8 cellular contexts compared by ENCODE assay signal in the genomic region with DNA sequence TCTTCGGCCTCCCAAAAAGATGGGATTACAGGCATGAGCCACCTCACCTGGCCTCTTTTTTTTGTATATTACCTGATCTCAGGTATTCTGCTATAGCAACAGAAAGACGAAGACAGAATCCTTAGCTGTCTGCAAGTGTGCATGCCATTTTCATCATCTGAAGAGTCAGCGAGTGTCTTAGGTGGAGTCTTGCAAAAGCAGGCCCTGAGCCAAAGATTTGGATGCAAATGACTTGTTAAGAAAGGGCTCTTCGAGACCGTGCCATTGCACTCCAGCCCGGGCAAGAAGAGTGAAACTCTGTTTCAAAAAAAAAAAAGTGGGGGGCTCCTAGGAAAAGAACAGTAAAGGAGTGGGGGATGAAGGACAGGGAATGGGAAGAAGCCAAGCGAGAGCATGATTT. TPM values are rescaled to one million over a fixed set of nuclear protein-coding genes. Genes with fewer than 3 reads are reported as not detected.
A peak's percentile ranks its signal among the peaks of the same experiment; 100 is the strongest.
DNase-seq lines count a peak whose midpoint lies in the region; ATAC-seq, FAIRE-seq and TF ChIP-seq lines count a peak whose summit lies in the region.

No MANE protein-coding gene starts in this region.

- peaks cover 9% of the 10 kb centered on the region for H3K36me3 Mint-ChIP-seq in activated naive CD4-positive, alpha-beta T cell treated with anti-CD3 and anti-CD28 coated beads for 36 hours (ENCODE audit: low read depth)
- peaks cover 2% of the 10 kb centered on the region for H3K36me3 Mint-ChIP-seq in activated naive CD8-positive, alpha-beta T cell

- H3K4me1 Mint-ChIP-seq in activated naive CD4-positive, alpha-beta T cell treated with anti-CD3 and anti-CD28 coated beads for 36 hours (ENCODE audit: low read depth), result peaks cover 64% of the 10 kb centered on the region
- H3K4me1 Mint-ChIP-seq in activated naive CD8-positive, alpha-beta T cell (ENCODE audit: low read depth), result peaks cover 66% of the 10 kb centered on the region

- peak overlapping the region; percentile 45 for H3K27ac ChIP-seq in HepG2 (ENCODE audit: extremely low read length, insufficient read depth, low read length)
- peak overlapping the region; percentile 98 to 99 (median 98) for H3K27ac ChIP-seq in transverse colon

- H3K4me2 ChIP-seq in HepG2 (ENCODE audit: low read depth, low read length), result peak overlapping the region; percentile 79

- H3K4me1 ChIP-seq in HepG2 (ENCODE audit: insufficient read depth, low read length) (peaks cover 54% of the 10 kb centered on the region), transverse colon (peaks cover 12 to 54% (median 29%) of the 10 kb centered on the region in 4 donors), HAP-1 (peaks cover 8% of the 10 kb centered on the region)

- H2AFZ ChIP-seq in HepG2 (ENCODE audit: low read length), result peak overlapping the region; percentile 84

- in situ Hi-C loops in HepG2 (cut with HindIII; ENCODE audit: extremely low pct_ligation_motif_present, low pct_unique_long_range_greater_than_20kb) (no loop called here), transverse colon (cut with MboI; ENCODE audit: low pct_ligation_motif_present in 1 of 4, low pct_unique_long_range_greater_than_20kb in 1 of 4, low sequenced_read_pairs in 3 of 4) (no loop called here), HAP-1 (cut with MboI; ENCODE audit: low sequenced_read_pairs) (no loop called here)

- intact Hi-C loops in activated naive CD4-positive, alpha-beta T cell treated with anti-CD3 and anti-CD28 coated beads for 36 hours (cut with micrococcal nuclease), result loop anchor here (2.0 to 5.0 kb wide), 3 partner anchors 189 to 911 kb away; partner anchors contain the start of genes CTDSPL2, EIF3J and SQOR
- intact Hi-C loops in HepG2 (cut with micrococcal nuclease; ENCODE audit: unreplicated experiment) (loop anchor here (5.0 kb wide), 1 partner anchor 186 kb away; no protein-coding TSS in a partner anchor), transverse colon (cut with DNase I; ENCODE audit: low total_unique reads) (no loop called here)

- FAIRE-seq in HepG2 (lab: Jason Lieb, UNC), result no peak
- no peak for FAIRE-seq in HTR-8/SVneo (lab: Jason Lieb, UNC)

- peak; percentile 44 for DNase-seq in activated naive CD4-positive, alpha-beta T cell treated with anti-CD3 and anti-CD28 coated beads for 36 hours
- no peak for DNase-seq in activated naive CD4-positive, alpha-beta T cell (lab: John Stamatoyannopoulos, UW)
- DNase-seq in HepG2 (ENCODE audit: low spot score) (no peak), transverse colon (no peak), NCI-H526 (lab: John Stamatoyannopoulos, UW) (no peak), HAP-1 (ENCODE audit: low spot score in 2 of 2) (no peak), HTR-8/SVneo (ENCODE audit: insufficient read length, low spot score) (no peak)

- H3K9ac ChIP-seq in HepG2 (ENCODE audit: insufficient read depth, low read depth, low read length), result peak overlapping the region; percentile 61

- peak overlapping the region; percentile 99 for H3K27ac Mint-ChIP-seq in activated naive CD4-positive, alpha-beta T cell treated with anti-CD3 and anti-CD28 coated beads for 36 hours
- peak overlapping the region; percentile 100 for H3K27ac Mint-ChIP-seq in activated naive CD8-positive, alpha-beta T cell

- H3K36me3 ChIP-seq in HepG2 (replicated peaks in 1 of 2; ENCODE audit: control insufficient read depth in 1 of 2, insufficient read depth in 2 of 2, low read length in 2 of 2), result no peaks in the 10 kb centered on the region
- no peaks in the 10 kb centered on the region for H3K36me3 ChIP-seq in transverse colon
- no peaks in the 10 kb centered on the region for H3K36me3 ChIP-seq in HAP-1 (replicated peaks)

- H3K4me3 ChIP-seq in HepG2 (replicated peaks in 1 of 3; ENCODE audit: insufficient read depth in 1 of 3, low read depth in 2 of 3, low read length in 3 of 3), result peak overlapping the region in 1 of 3 experiments; percentile 48; a peak in 2 of 6 replicates
- H3K4me3 ChIP-seq in transverse colon, result peak overlapping the region in 1 of 4 donors; percentile 4
- no peak overlapping the region for H3K4me3 ChIP-seq in HAP-1

- peak overlapping the region; percentile 93 for H3K4me3 Mint-ChIP-seq in activated naive CD4-positive, alpha-beta T cell treated with anti-CD3 and anti-CD28 coated beads for 36 hours
- peak overlapping the region; percentile 99 for H3K4me3 Mint-ChIP-seq in activated naive CD8-positive, alpha-beta T cell

- POLR2A ChIA-PET in HepG2 (lab: Yijun Ruan, JAX), result interaction anchor here (1.0 to 3.8 kb wide), 7 partner anchors 10 to 65 kb away, joined by 3 to 157 read pairs (median 6); partner anchors contain the start of genes B2M, PATL2, SPG11 and TRIM69

- WGBS in HepG2 (ENCODE audit: low lambda C conversion rate), result 62% methylated on average over 7 of the region's 7 CpGs
- 26 to 43% methylated on average over 5 to 7 of the region's 7 CpGs for WGBS in transverse colon (ENCODE audit: low coverage in 1 of 2), 2 donors

- no peaks in the 10 kb centered on the region for H4K20me1 ChIP-seq in HepG2 (ENCODE audit: insufficient read depth, low read length)

- no peaks in the 10 kb centered on the region for H3K9me3 ChIP-seq in HepG2 (ENCODE audit: low read length)
- no peaks in the 10 kb centered on the region for H3K9me3 ChIP-seq in transverse colon
- H3K9me3 ChIP-seq in HAP-1, result no peaks in the 10 kb centered on the region

- TF ChIP-seq POLR2A in HepG2 (IDR thresholded peaks at IDR 0.05; ENCODE audit: insufficient read depth in 1 of 2, low read depth in 2 of 2, low read length in 2 of 2), result no peak
- TF ChIP-seq POLR2A in transverse colon (IDR thresholded peaks at IDR 0.05), result no peak

- H3K79me2 ChIP-seq in HepG2 (ENCODE audit: insufficient read depth, low read length), result no peaks in the 10 kb centered on the region

- CTCF ChIA-PET in activated naive CD4-positive, alpha-beta T cell treated with anti-CD3 and anti-CD28 coated beads for 36 hours (lab: Charles Lee), result interaction anchor here (0.7 to 8.3 kb wide), 6 partner anchors 8 to 134 kb away, joined by 3 to 110 read pairs (median 10); partner anchors contain the start of genes B2M, PATL2, SPG11 and TRIM69
- CTCF ChIA-PET in HepG2 (lab: Yijun Ruan, JAX; ENCODE audit: low intra/inter-chr PET ratio, low total read pairs), result no interaction called here

- no peaks in the 10 kb centered on the region for H3K27me3 ChIP-seq in HepG2 (ENCODE audit: control insufficient read depth in 1 of 2, insufficient read depth in 2 of 2, low read length in 2 of 2)
- no peaks in the 10 kb centered on the region for H3K27me3 ChIP-seq in transverse colon
- H3K27me3 ChIP-seq in HAP-1 (ENCODE audit: low read depth), result no peaks in the 10 kb centered on the region

- TF ChIP-seq RAD21 in HepG2 (CRISPR knock-in tag; IDR thresholded peaks at IDR 0.05), result no peak

- ATAC-seq in HepG2, result no peak

- H3K9me3 Mint-ChIP-seq in activated naive CD4-positive, alpha-beta T cell treated with anti-CD3 and anti-CD28 coated beads for 36 hours, result no peaks in the 10 kb centered on the region
- no peaks in the 10 kb centered on the region for H3K9me3 Mint-ChIP-seq in activated naive CD8-positive, alpha-beta T cell (ENCODE audit: low read depth)

- BruUV-seq in HepG2 (replicated peaks; lab: Mats Ljungman, UMichigan), result no TSS peak

- TF ChIP-seq CTCF in HepG2 (CRISPR knock-in tag; IDR thresholded peaks at IDR 0.05), result no peak
- no peak for TF ChIP-seq CTCF in transverse colon (IDR thresholded peaks at IDR 0.05)

- TF ChIP-seq EP300 in HepG2 (IDR thresholded peaks at IDR 0.05; ENCODE audit: low read depth in 2 of 2, low read length in 2 of 2) (no peak), HepG2 (CRISPR knock-in tag; IDR thresholded peaks at IDR 0.05; ENCODE audit: borderline replicate concordance) (no peak), transverse colon (IDR thresholded peaks at IDR 0.05; ENCODE audit: low read depth) (no peak)

- no peaks in the 10 kb centered on the region for H3K27me3 Mint-ChIP-seq in activated naive CD4-positive, alpha-beta T cell treated with anti-CD3 and anti-CD28 coated beads for 36 hours (ENCODE audit: low read depth)
- H3K27me3 Mint-ChIP-seq in activated naive CD8-positive, alpha-beta T cell, result no peaks in the 10 kb centered on the region

RNA-seq across cellular contexts. Expression of gene TRIM69, which starts 10.2 kb away (rescaled TPM):
- total RNA-seq in activated naive CD4-positive, alpha-beta T cell treated with anti-CD3 and anti-CD28 coated beads for 36 hours, result 10 to 100 TPM; 40.3 to 42.5 TPM
- total RNA-seq in HepG2 (2016; rRNA removed; fragmentation: Illumina TruSeq; extraction: Trizol) (2.6 and 4.0 TPM in 2 replicates), transverse colon (10 to 100 TPM in 3 of 4 donors, 1 to 10 TPM in 1; 5.6 to 17.3 (median 13.7) TPM)
- total RNA-seq in HepG2 (2016; cell fraction: cytosol; rRNA removed; fragmentation: Illumina TruSeq; extraction: Trizol; ENCODE audit: low read depth), result 2.6 and 3.3 TPM in 2 replicates
- total RNA-seq in HepG2 (2016; cell fraction: insoluble cytoplasmic fraction; rRNA removed; fragmentation: Illumina TruSeq; extraction: Trizol), result 2.7 and 3.4 TPM in 2 replicates
- 5.1 and 6.1 TPM in 2 replicates for total RNA-seq in HepG2 (2016; cell fraction: membrane; rRNA removed; fragmentation: Illumina TruSeq; extraction: Trizol)
- 2.0 TPM in 2 replicates for total RNA-seq in HepG2 (2016; cell fraction: nucleus; rRNA removed; fragmentation: Illumina TruSeq; extraction: Trizol)
- 2.7 and 3.2 TPM in 2 replicates for polyA plus RNA-seq in HepG2 (2011; rRNA removed)
- 2.1 and 2.9 TPM in 2 replicates for polyA plus RNA-seq in HepG2 (2011; cell fraction: cytosol; rRNA removed)
- polyA plus RNA-seq in HepG2 (2011; cell fraction: nucleus; rRNA removed), result 0.88 and 1.4 TPM in 2 replicates
- polyA plus RNA-seq in HepG2 (2012), result 2.3 and 2.6 TPM in 2 replicates
- polyA plus RNA-seq in HepG2 (2016; cell fraction: cytosol; fragmentation: Illumina TruSeq; extraction: Trizol; ENCODE audit: low read depth), result 2.8 and 4.0 TPM in 2 replicates
- polyA plus RNA-seq in HepG2 (2016; cell fraction: insoluble cytoplasmic fraction; fragmentation: Illumina TruSeq; extraction: Trizol; ENCODE audit: low read depth), result 5.4 and 8.8 TPM in 2 replicates
- 5.4 and 6.5 TPM in 2 replicates for polyA plus RNA-seq in HepG2 (2016; cell fraction: membrane; fragmentation: Illumina TruSeq; extraction: Trizol; ENCODE audit: low read depth)
- 2.5 and 2.8 TPM in 2 replicates for polyA plus RNA-seq in HepG2 (2016; cell fraction: nucleus; fragmentation: Illumina TruSeq; extraction: Trizol; ENCODE audit: insufficient read depth, low read depth)
- 3.3 and 13.1 TPM in 2 replicates for polyA minus RNA-seq in HepG2 (2011; rRNA and poly(A)+ RNA removed; ENCODE audit: low replicate concordance)
- polyA minus RNA-seq in HepG2 (2011; cell fraction: cytosol; rRNA and poly(A)+ RNA removed), result 2.7 and 3.2 TPM in 2 replicates
- 1.7 and 2.2 TPM in 2 replicates for polyA minus RNA-seq in HepG2 (2011; cell fraction: nucleus; rRNA and poly(A)+ RNA removed)

RNA-seq across cellular contexts. Expression of gene B2M, which starts 14.8 kb away (rescaled TPM):
- 1,000 to 10,000 TPM; 5,387 to 5,703 TPM for total RNA-seq in activated naive CD4-positive, alpha-beta T cell treated with anti-CD3 and anti-CD28 coated beads for 36 hours
- total RNA-seq in HepG2 (2016; rRNA removed; fragmentation: Illumina TruSeq; extraction: Trizol) (530 and 784 TPM in 2 replicates), transverse colon (1,000 to 10,000 TPM; 1,352 to 7,131 (median 5,706) TPM)
- 119 and 125 TPM in 2 replicates for total RNA-seq in HepG2 (2016; cell fraction: cytosol; rRNA removed; fragmentation: Illumina TruSeq; extraction: Trizol; ENCODE audit: low read depth)
- total RNA-seq in HepG2 (2016; cell fraction: insoluble cytoplasmic fraction; rRNA removed; fragmentation: Illumina TruSeq; extraction: Trizol), result 505 and 836 TPM in 2 replicates
- total RNA-seq in HepG2 (2016; cell fraction: membrane; rRNA removed; fragmentation: Illumina TruSeq; extraction: Trizol), result 137 and 145 TPM in 2 replicates
- total RNA-seq in HepG2 (2016; cell fraction: nucleus; rRNA removed; fragmentation: Illumina TruSeq; extraction: Trizol), result 527 and 591 TPM in 2 replicates
- polyA plus RNA-seq in HepG2 (2011; rRNA removed), result 754 and 857 TPM in 2 replicates
- polyA plus RNA-seq in HepG2 (2011; cell fraction: cytosol; rRNA removed), result 1,404 and 3,087 TPM in 2 replicates
- polyA plus RNA-seq in HepG2 (2011; cell fraction: nucleus; rRNA removed), result 194 and 300 TPM in 2 replicates
- 589 and 873 TPM in 2 replicates for polyA plus RNA-seq in HepG2 (2012)
- 135 and 139 TPM in 2 replicates for polyA plus RNA-seq in HepG2 (2016; cell fraction: cytosol; fragmentation: Illumina TruSeq; extraction: Trizol; ENCODE audit: low read depth)
- 442 and 475 TPM in 2 replicates for polyA plus RNA-seq in HepG2 (2016; cell fraction: insoluble cytoplasmic fraction; fragmentation: Illumina TruSeq; extraction: Trizol; ENCODE audit: low read depth)
- polyA plus RNA-seq in HepG2 (2016; cell fraction: membrane; fragmentation: Illumina TruSeq; extraction: Trizol; ENCODE audit: low read depth), result 123 and 125 TPM in 2 replicates
- polyA plus RNA-seq in HepG2 (2016; cell fraction: nucleus; fragmentation: Illumina TruSeq; extraction: Trizol; ENCODE audit: insufficient read depth, low read depth), result 916 and 917 TPM in 2 replicates
- 191 and 793 TPM in 2 replicates for polyA minus RNA-seq in HepG2 (2011; rRNA and poly(A)+ RNA removed; ENCODE audit: low replicate concordance)
- polyA minus RNA-seq in HepG2 (2011; cell fraction: cytosol; rRNA and poly(A)+ RNA removed), result 308 and 333 TPM in 2 replicates
- 168 and 193 TPM in 2 replicates for polyA minus RNA-seq in HepG2 (2011; cell fraction: nucleus; rRNA and poly(A)+ RNA removed)

RNA-seq across cellular contexts. Expression of gene PATL2, which starts 15.0 kb away (rescaled TPM):
- total RNA-seq in activated naive CD4-positive, alpha-beta T cell treated with anti-CD3 and anti-CD28 coated beads for 36 hours, result 1 to 10 TPM; 6.1 to 6.3 TPM
- total RNA-seq in HepG2 (2016; rRNA removed; fragmentation: Illumina TruSeq; extraction: Trizol) (0.15 TPM in 1 of 2 replicates, not detected in the other), transverse colon (10 to 100 TPM in 1 of 4 donors, 1 to 10 TPM in 3; 3.0 to 40.0 (median 4.4) TPM)
- total RNA-seq in HepG2 (2016; cell fraction: cytosol; rRNA removed; fragmentation: Illumina TruSeq; extraction: Trizol; ENCODE audit: low read depth), result 0.30 TPM in 1 of 2 replicates, not detected in the other
- 0.11 and 0.30 TPM in 2 replicates for total RNA-seq in HepG2 (2016; cell fraction: insoluble cytoplasmic fraction; rRNA removed; fragmentation: Illumina TruSeq; extraction: Trizol)
- 0.14 TPM in 1 of 2 replicates, not detected in the other for total RNA-seq in HepG2 (2016; cell fraction: membrane; rRNA removed; fragmentation: Illumina TruSeq; extraction: Trizol)
- 0.71 TPM in 1 of 2 replicates, not detected in the other for total RNA-seq in HepG2 (2016; cell fraction: nucleus; rRNA removed; fragmentation: Illumina TruSeq; extraction: Trizol)
- polyA plus RNA-seq in HepG2 (2011; rRNA removed), result 0.37 and 0.53 TPM in 2 replicates
- polyA plus RNA-seq in HepG2 (2011; cell fraction: cytosol; rRNA removed), result 0.11 and 0.32 TPM in 2 replicates
- 2.6 TPM in 2 replicates for polyA plus RNA-seq in HepG2 (2011; cell fraction: nucleus; rRNA removed)
- polyA plus RNA-seq in HepG2 (2012), result 0.44 and 0.49 TPM in 2 replicates
- polyA plus RNA-seq in HepG2 (2016; cell fraction: cytosol; fragmentation: Illumina TruSeq; extraction: Trizol; ENCODE audit: low read depth), result 0.24 TPM in 1 of 2 replicates, not detected in the other
- 0.27 TPM in 1 of 2 replicates, not detected in the other for polyA plus RNA-seq in HepG2 (2016; cell fraction: insoluble cytoplasmic fraction; fragmentation: Illumina TruSeq; extraction: Trizol; ENCODE audit: low read depth)
- 0.09 TPM in 1 of 2 replicates, not detected in the other for polyA plus RNA-seq in HepG2 (2016; cell fraction: membrane; fragmentation: Illumina TruSeq; extraction: Trizol; ENCODE audit: low read depth)
- polyA plus RNA-seq in HepG2 (2016; cell fraction: nucleus; fragmentation: Illumina TruSeq; extraction: Trizol; ENCODE audit: insufficient read depth, low read depth), result 0.56 and 1.5 TPM in 2 replicates
- 1.1 TPM in 1 of 2 replicates, not detected in the other for polyA minus RNA-seq in HepG2 (2011; rRNA and poly(A)+ RNA removed; ENCODE audit: low replicate concordance)
- polyA minus RNA-seq in HepG2 (2011; cell fraction: cytosol; rRNA and poly(A)+ RNA removed), result not detected in 2 replicates
- 0.39 and 1.5 TPM in 2 replicates for polyA minus RNA-seq in HepG2 (2011; cell fraction: nucleus; rRNA and poly(A)+ RNA removed)
